8 cellular contexts compared by ENCODE assay signal in the genomic region with DNA sequence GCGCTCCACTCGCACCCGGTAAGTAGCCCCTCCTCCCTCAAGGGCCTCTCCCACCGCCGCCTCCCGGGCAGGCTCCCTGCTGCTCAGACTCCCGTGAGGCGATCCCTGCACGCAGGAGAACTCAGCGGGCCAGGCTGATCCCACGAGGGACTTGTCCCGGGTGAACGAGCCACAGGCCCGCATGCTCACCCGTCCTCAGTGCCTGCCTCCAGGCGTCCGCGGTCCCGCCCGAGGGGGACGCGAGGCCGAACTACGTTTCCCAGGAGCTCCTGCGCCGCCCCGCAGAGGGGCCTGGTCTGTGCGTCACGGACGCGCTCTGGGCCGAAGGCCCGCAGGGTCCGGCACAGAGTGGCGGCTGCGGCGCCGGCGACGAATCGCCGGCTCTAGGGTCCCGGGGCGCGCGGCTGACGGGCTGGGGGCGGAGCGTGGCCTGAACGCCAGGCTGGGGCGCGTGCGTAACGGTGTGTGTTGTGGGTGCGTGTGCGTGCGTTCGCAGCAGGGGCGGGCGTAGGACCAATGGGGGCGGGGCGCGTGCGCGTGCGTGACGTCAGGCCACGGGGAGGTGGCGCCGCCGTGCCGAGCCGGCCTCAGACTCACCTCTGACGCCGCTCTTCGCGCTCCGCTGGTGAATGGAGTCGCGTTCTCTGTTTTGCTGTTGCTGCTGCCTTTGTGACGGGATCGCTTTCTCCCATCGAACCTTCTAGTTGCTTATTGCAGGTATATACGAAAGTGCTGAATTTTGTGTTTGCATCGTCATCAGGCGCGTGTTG. TPM values are rescaled to one million over a fixed set of nuclear protein-coding genes. Genes with fewer than 3 reads are reported as not detected.
DNase-seq lines count a peak whose midpoint lies in the region; ATAC-seq, FAIRE-seq and TF ChIP-seq lines count a peak whose summit lies in the region.

Gene ZNF10, plus strand, starts transcription at position 590 of the 770 bp plus-strand sequence. CDS start 13,866 bp downstream, outside the sequence.
Gene ZNF891, minus strand, starts transcription at position 237 of the 770 bp plus-strand sequence. CDS start 8,356 bp downstream, outside the sequence.

- TF ChIP-seq CTCF in AG04450 (IDR thresholded peaks at IDR 0.05; ENCODE audit: low read depth, low read length) (no peak), keratinocyte (optimal IDR thresholded peaks at IDR 0.05 in 1 of 3, IDR thresholded peaks at IDR 0.05 in 1 of 3, conservative IDR thresholded peaks at IDR 0.05 in 1 of 3; ENCODE audit: extremely low read depth in 1 of 3, insufficient read depth in 2 of 3, low read length in 3 of 3) (peak in 1 of 3 experiments; percentile 35)

- peaks cover 4% of the 10 kb centered on the region for H3K4me1 ChIP-seq in keratinocyte (ENCODE audit: control insufficient read depth, extremely low read depth, insufficient read depth, low read length)

- dilution Hi-C loops in keratinocyte (cut with MboI; ENCODE audit: extremely low pct_ligation_motif_present, low sequenced_read_pairs): no loop called here

- H3K27ac ChIP-seq in AG04450 (ENCODE audit: low read depth, low read length) (peak within 1 kb of the TSS; percentile 89), keratinocyte (ENCODE audit: control insufficient read depth, insufficient read depth, low read length) (peak within 1 kb of the TSS; percentile 82)

- peak within 1 kb of the TSS; percentile 71 for H3K4me3 ChIP-seq in AG04450 (ENCODE audit: low read depth, low read length)
- peak within 1 kb of the TSS; percentile 77 to 97 (median 86) for H3K4me3 ChIP-seq in keratinocyte (ENCODE audit: control insufficient read depth in 2 of 3, extremely low read depth in 1 of 3, insufficient read depth in 2 of 3, low read depth in 1 of 3, low read length in 3 of 3)

- peaks cover 0 to 3% of the 10 kb centered on the region in 2 experiments for H3K36me3 ChIP-seq in keratinocyte (ENCODE audit: control insufficient read depth in 2 of 2, extremely low read depth in 1 of 2, insufficient read depth in 2 of 2, low read length in 2 of 2)

- no peaks in the 10 kb centered on the region for H4K20me1 ChIP-seq in keratinocyte (ENCODE audit: control insufficient read depth, extremely low read depth, insufficient read depth, low read length)

- H3K9me1 ChIP-seq in keratinocyte (ENCODE audit: control insufficient read depth, extremely low read depth, insufficient read depth, low read length): no peaks in the 10 kb centered on the region

- H3K9me3 ChIP-seq in AG04450 (ENCODE audit: control insufficient read depth, insufficient read depth, low read length) (peaks cover 42% of the 10 kb centered on the region), keratinocyte (ENCODE audit: control insufficient read depth, low read depth, low read length) (peaks cover 11% of the 10 kb centered on the region)

- CTCF ChIA-PET in AG04450 (lab: Charles Lee): interaction anchor here (1.8 kb wide), 1 partner anchor 51 kb away, joined by 8 read pairs; the partner anchor contains the start of gene ZNF268

- H3K79me2 ChIP-seq in keratinocyte (ENCODE audit: control insufficient read depth, insufficient read depth, low read length): peaks cover 6% of the 10 kb centered on the region

- DNase-seq in AG04450 (ENCODE audit: low read depth, low spot score): peak; percentile 90
- peak; percentile 98 for DNase-seq in NCI-H2227 treated with DMSO at 0.1 percent for 48 hours (lab: John Stamatoyannopoulos, UW)
- peak; percentile 92 for DNase-seq in cerebellar cortex (ENCODE audit: low spot score)
- peak; percentile 65 for DNase-seq in keratinocyte (ENCODE audit: low read depth, low spot score)
- peak; percentile 96 for DNase-seq in stimulated activated CD4-positive, alpha-beta T cell treated with anti-CD3 and anti-CD28 coated beads, Interleukin-12 subunit alpha, Interleukin-12 subunit beta, amount 100 ng/mL, for 48 hours (ENCODE audit: low read depth in 2 of 3, low spot score in 1 of 3)

- H3K9ac ChIP-seq in keratinocyte (ENCODE audit: control insufficient read depth, extremely low read depth, insufficient read depth, low read length): peak within 1 kb of the TSS; percentile 88

- POLR2A ChIA-PET in AG04450 (lab: Yijun Ruan, JAX): interaction anchor here (0.7 to 1.2 kb wide), 4 partner anchors 41 to 243 kb away, joined by 4 to 9 read pairs (median 4); partner anchors contain the start of genes CHFR and ZNF140

- H3K27me3 ChIP-seq in AG04450 (ENCODE audit: control insufficient read depth, insufficient read depth, low read length) (no peaks in the 10 kb centered on the region), keratinocyte (ENCODE audit: control insufficient read depth, extremely low read depth, insufficient read depth, low read length) (no peaks in the 10 kb centered on the region)

- peak within 1 kb of the TSS; percentile 99 for H2AFZ ChIP-seq in keratinocyte (ENCODE audit: control insufficient read depth, low read length)

- ATAC-seq in GM18907 (IDR thresholded peaks at IDR 0.05; ENCODE audit: unreplicated experiment): peak; percentile 96
- ATAC-seq in HG03159 (IDR thresholded peaks at IDR 0.05; ENCODE audit: unreplicated experiment): peak; percentile 91
- ATAC-seq in activated CD4-positive, CD25-positive, alpha-beta regulatory T cell treated with anti-CD3 and anti-CD28 coated beads, Interleukin-2, amount 50 U/mL, for 24 hours: peak; percentile 91 to 92

- FAIRE-seq in keratinocyte (lab: Jason Lieb, UNC): peak; percentile 76

- H3K4me2 ChIP-seq in keratinocyte (ENCODE audit: control insufficient read depth, extremely low read depth, insufficient read depth, low read depth, low read length): peak within 1 kb of the TSS; percentile 82

RNA-seq across cellular contexts. Expression of gene ZNF10, which starts in this region (rescaled TPM):
- 5.6 and 7.6 TPM in 2 replicates for polyA plus RNA-seq in AG04450 (2011; rRNA removed)
- 10.5 and 13.7 TPM in 2 replicates for polyA minus RNA-seq in AG04450 (2011; rRNA and poly(A)+ RNA removed)
- polyA plus RNA-seq in keratinocyte: 2.0 to 7.2 TPM (median 6.3 TPM) in 3 replicates
- 3.2 TPM for polyA plus RNA-seq in keratinocyte (2011; ENCODE audit: low read depth)
- 1.4 and 1.8 TPM in 2 replicates for polyA plus RNA-seq in keratinocyte (2011; cell fraction: cytosol; rRNA removed)
- polyA plus RNA-seq in keratinocyte (2011; cell fraction: nucleus; rRNA removed): 18.4 and 23.1 TPM in 2 replicates
- polyA plus RNA-seq in keratinocyte (2012; ENCODE audit: low replicate concordance): 3.2 and 3.4 TPM in 2 replicates
- polyA minus RNA-seq in keratinocyte: 2.5 to 10.3 TPM (median 10.1 TPM) in 3 replicates
- polyA minus RNA-seq in keratinocyte (2011; cell fraction: cytosol; rRNA and poly(A)+ RNA removed): 1.5 TPM
- 18.3 and 35.0 TPM in 2 replicates for polyA minus RNA-seq in keratinocyte (2011; cell fraction: nucleus; rRNA and poly(A)+ RNA removed)

RNA-seq across cellular contexts. Expression of gene ZNF891, which starts in this region (rescaled TPM):
- polyA plus RNA-seq in AG04450 (2011; rRNA removed) (0.43 and 0.66 TPM in 2 replicates), keratinocyte (0.28 to 0.79 TPM (median 0.64 TPM) in 3 replicates)
- polyA minus RNA-seq in AG04450 (2011; rRNA and poly(A)+ RNA removed): 0.64 and 1.1 TPM in 2 replicates
- 0.37 TPM for polyA plus RNA-seq in keratinocyte (2011; ENCODE audit: low read depth)
- 0.10 and 0.18 TPM in 2 replicates for polyA plus RNA-seq in keratinocyte (2011; cell fraction: cytosol; rRNA removed)
- polyA plus RNA-seq in keratinocyte (2011; cell fraction: nucleus; rRNA removed): 1.6 and 1.9 TPM in 2 replicates
- 0.28 TPM in 2 replicates for polyA plus RNA-seq in keratinocyte (2012; ENCODE audit: low replicate concordance)
- 0.13 to 1.2 TPM (median 0.69 TPM) in 3 replicates for polyA minus RNA-seq in keratinocyte
- polyA minus RNA-seq in keratinocyte (2011; cell fraction: cytosol; rRNA and poly(A)+ RNA removed): 0.19 TPM
- 0.95 and 2.2 TPM in 2 replicates for polyA minus RNA-seq in keratinocyte (2011; cell fraction: nucleus; rRNA and poly(A)+ RNA removed)

Comparison
In these comparisons a context has a peak if more than half of its experiments do, and no peak if none do; other contexts are left out.
1. Peak in every context shown above with its lines: DNase-seq, ATAC-seq, H3K4me3 ChIP-seq and H3K27ac ChIP-seq.